In the genomic region with DNA sequence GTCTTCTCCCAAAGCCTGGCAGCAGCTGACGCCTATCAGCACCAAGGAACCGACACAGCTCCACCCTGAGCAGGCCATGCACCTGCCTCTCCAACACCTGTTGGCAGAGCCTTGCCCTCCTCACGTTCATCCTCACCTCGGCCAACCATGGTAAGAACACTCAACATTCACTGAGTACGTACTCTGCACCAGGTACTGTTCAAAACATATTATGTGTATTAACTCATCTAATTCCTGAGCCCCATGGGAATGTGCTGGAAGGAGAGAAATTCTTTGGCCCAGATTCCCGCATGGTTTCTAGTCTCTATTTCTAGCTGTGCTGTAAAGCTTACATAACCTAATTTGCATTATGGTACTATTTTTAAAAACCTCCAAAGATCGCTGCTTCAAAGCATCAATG, we compare ENCODE assay signal across 15 cellular contexts.
DNase-seq lines count a peak whose midpoint lies in the region; ATAC-seq and TF ChIP-seq lines count a peak whose summit lies in the region.
"Had no signal": no experiment of that assay in that cellular context is flagged by ENCODE, and none has a peak within 500 bp of the region (broad histone marks: within the 10 kb centered on the region; RNA-seq: fewer than 3 reads in every experiment).

No MANE protein-coding gene starts in this region.

- in situ Hi-C loops in G401 (cut with HindIII; ENCODE audit: low sequenced_read_pairs) = no loop called here

- POLR2A ChIA-PET in WTC11 (lab: Charles Lee) = no interaction called here

- no peaks in the 10 kb centered on the region for H3K27me3 Mint-ChIP-seq in WTC11 (ENCODE audit: low read depth)
- H3K27me3 Mint-ChIP-seq in progenitor cell of endocrine pancreas = no peaks in the 10 kb centered on the region
- H3K27me3 Mint-ChIP-seq: activated CD4-positive, alpha-beta T cell treated with anti-CD3 and anti-CD28 coated beads for 36 hours had no signal

- no peak overlapping the region for H3K4me3 Mint-ChIP-seq in WTC11
- H3K4me3 Mint-ChIP-seq in progenitor cell of endocrine pancreas (ENCODE audit: low read depth) = no peak overlapping the region
- H3K4me3 Mint-ChIP-seq: activated CD4-positive, alpha-beta T cell treated with anti-CD3 and anti-CD28 coated beads for 36 hours had no signal

- peaks cover 14% of the 10 kb centered on the region for H3K36me3 Mint-ChIP-seq in WTC11
- H3K36me3 Mint-ChIP-seq in progenitor cell of endocrine pancreas (ENCODE audit: insufficient read depth) = peaks cover 14% of the 10 kb centered on the region

- H3K9me3 Mint-ChIP-seq in WTC11 = no peaks in the 10 kb centered on the region
- no peaks in the 10 kb centered on the region for H3K9me3 Mint-ChIP-seq in progenitor cell of endocrine pancreas (ENCODE audit: low read depth)

- TF ChIP-seq CTCF in WTC11 (IDR thresholded peaks at IDR 0.05) (no peak), fibroblast of the aortic adventitia (IDR thresholded peaks at IDR 0.05; ENCODE audit: insufficient read depth, low read length) (no peak), progenitor cell of endocrine pancreas (IDR thresholded peaks at IDR 0.05; ENCODE audit: unreplicated experiment) (no peak)

- H3K4me1 Mint-ChIP-seq in WTC11 (peaks cover 29% of the 10 kb centered on the region), progenitor cell of endocrine pancreas (ENCODE audit: low read depth) (peaks cover 17% of the 10 kb centered on the region)

- CTCF ChIA-PET in WTC11 (lab: Charles Lee) = interaction anchor here (1.2 kb wide), 1 partner anchor 106 kb away, joined by 4 read pairs; no protein-coding TSS in a partner anchor

- peak; percentile 14; the same call in 1 of the 2 replicates for ATAC-seq in WTC11
- ATAC-seq in GM19463 (IDR thresholded peaks at IDR 0.05; ENCODE audit: unreplicated experiment) = no peak
- ATAC-seq: PC-3, sciatic nerve had no signal

- DNase-seq in G401 (ENCODE audit: low spot score) (peak; percentile 64), WTC11 (ENCODE audit: low spot score) (no peak), fibroblast of the aortic adventitia (ENCODE audit: low read depth) (peak; percentile 56), progenitor cell of endocrine pancreas (ENCODE audit: low spot score, unreplicated experiment) (no peak), Ammon's horn (ENCODE audit: low spot score) (no peak), foreskin melanocyte (no peak), T-helper 9 cell (no peak)
- DNase-seq: activated CD4-positive, alpha-beta T cell treated with anti-CD3 and anti-CD28 coated beads for 36 hours; activated CD8-positive, alpha-beta memory T cell treated with anti-CD3 and anti-CD28 coated beads, Interleukin-2, amount 50 U/mL, for 48 hours; activated naive CD4-positive, alpha-beta T cell treated with Interleukin-2 at 50 U/mL for 16 hours; erythroblast; PC-3 had no signal

- 0 out of 2 replicates have a peak overlapping the region, but pooled peaks have one; percentile 27 for H3K27ac Mint-ChIP-seq in WTC11
- peak overlapping the region; percentile 64 for H3K27ac Mint-ChIP-seq in progenitor cell of endocrine pancreas
- H3K27ac Mint-ChIP-seq: activated CD4-positive, alpha-beta T cell treated with anti-CD3 and anti-CD28 coated beads for 36 hours had no signal

- H3K4me3 ChIP-seq in fibroblast of the aortic adventitia (ENCODE audit: low read depth, low read length) = no peak overlapping the region
- H3K4me3 ChIP-seq: ascending aorta had no signal

TF ChIP-seq in WTC11, 78 proteins besides CTCF, POLR2A, EP300 and RAD21:
- TF ChIP-seq GTF2I (CRISPR knock-in tag; conservative IDR thresholded peaks at IDR 0.05) (no peak), TEAD4 (CRISPR knock-in tag; IDR thresholded peaks at IDR 0.05) (no peak)
- TF ChIP-seq, protein P1, sequence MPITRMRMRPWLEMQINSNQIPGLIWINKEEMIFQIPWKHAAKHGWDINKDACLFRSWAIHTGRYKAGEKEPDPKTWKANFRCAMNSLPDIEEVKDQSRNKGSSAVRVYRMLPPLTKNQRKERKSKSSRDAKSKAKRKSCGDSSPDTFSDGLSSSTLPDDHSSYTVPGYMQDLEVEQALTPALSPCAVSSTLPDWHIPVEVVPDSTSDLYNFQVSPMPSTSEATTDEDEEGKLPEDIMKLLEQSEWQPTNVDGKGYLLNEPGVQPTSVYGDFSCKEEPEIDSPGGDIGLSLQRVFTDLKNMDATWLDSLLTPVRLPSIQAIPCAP (CRISPR knock-in tag; IDR thresholded peaks at IDR 0.05) = no peak
TF ChIP-seq in WTC11: peak in this region for 0.

Comparison
In these comparisons a context has a peak if more than half of its experiments do, and no peak if none do; other contexts are left out.
1. DNase-seq: peak in G401 (single experiment) and fibroblast of the aortic adventitia (single experiment); none in WTC11 (single experiment), progenitor cell of endocrine pancreas (single experiment), Ammon's horn (single experiment), foreskin melanocyte (single experiment) and T-helper 9 cell (single experiment).